ENCODE assay signal across 1 cellular context in genomic region chr2:219443016-219443696, GRCh38.
A peak's percentile ranks its signal among the peaks of the same experiment; 100 is the strongest.
TF ChIP-seq lines count a peak whose summit lies in the region.

No MANE protein-coding gene starts in this region.

TF ChIP-seq in K562, 482 proteins besides CTCF, POLR2A, EP300 and RAD21:
- TF ChIP-seq, protein P1, sequence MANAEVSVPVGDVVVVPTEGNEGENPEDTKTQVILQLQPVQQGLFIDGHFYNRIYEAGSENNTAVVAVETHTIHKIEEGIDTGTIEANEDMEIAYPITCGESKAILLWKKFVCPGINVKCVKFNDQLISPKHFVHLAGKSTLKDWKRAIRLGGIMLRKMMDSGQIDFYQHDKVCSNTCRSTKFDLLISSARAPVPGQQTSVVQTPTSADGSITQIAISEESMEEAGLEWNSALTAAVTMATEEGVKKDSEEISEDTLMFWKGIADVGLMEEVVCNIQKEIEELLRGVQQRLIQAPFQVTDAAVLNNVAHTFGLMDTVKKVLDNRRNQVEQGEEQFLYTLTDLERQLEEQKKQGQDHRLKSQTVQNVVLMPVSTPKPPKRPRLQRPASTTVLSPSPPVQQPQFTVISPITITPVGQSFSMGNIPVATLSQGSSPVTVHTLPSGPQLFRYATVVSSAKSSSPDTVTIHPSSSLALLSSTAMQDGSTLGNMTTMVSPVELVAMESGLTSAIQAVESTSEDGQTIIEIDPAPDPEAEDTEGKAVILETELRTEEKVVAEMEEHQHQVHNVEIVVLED (CRISPR knock-in tag; IDR thresholded peaks at IDR 0.05) = no peak
- TF ChIP-seq ZNF143 (CRISPR knock-in tag; IDR thresholded peaks at IDR 0.05) (no peak), SPI1 (IDR thresholded peaks at IDR 0.05; ENCODE audit: borderline replicate concordance, low read depth, low read length) (no peak), RAD51 (IDR thresholded peaks at IDR 0.05; ENCODE audit: borderline replicate concordance, low read depth) (no peak), PKNOX1 (IDR thresholded peaks at IDR 0.05) (peak; percentile 53; the same call in 1 of the 2 replicates), MAZ (CRISPR knock-in tag; conservative IDR thresholded peaks at IDR 0.05 in 1 of 2, IDR thresholded peaks at IDR 0.05 in 1 of 2) (no peak), HEY1 (CRISPR knock-in tag; IDR thresholded peaks at IDR 0.05; ENCODE audit: borderline replicate concordance) (no peak), FOXK2 (conservative IDR thresholded peaks at IDR 0.05 in 1 of 2, IDR thresholded peaks at IDR 0.05 in 1 of 2; ENCODE audit: low read depth in 2 of 2) (no peak), EGR1 (conservative IDR thresholded peaks at IDR 0.05) (peak; percentile 69), MEF2A (IDR thresholded peaks at IDR 0.05; ENCODE audit: control insufficient read depth, low read depth, low read length) (no peak), DMBX1 (CRISPR knock-in tag; IDR thresholded peaks at IDR 0.05; ENCODE audit: borderline replicate concordance) (no peak), SRSF9 (IDR thresholded peaks at IDR 0.05; ENCODE audit: borderline replicate concordance, low read depth, low read length) (no peak), ZNF696 (CRISPR knock-in tag; conservative IDR thresholded peaks at IDR 0.05) (no peak)
- TF ChIP-seq, protein P2, sequence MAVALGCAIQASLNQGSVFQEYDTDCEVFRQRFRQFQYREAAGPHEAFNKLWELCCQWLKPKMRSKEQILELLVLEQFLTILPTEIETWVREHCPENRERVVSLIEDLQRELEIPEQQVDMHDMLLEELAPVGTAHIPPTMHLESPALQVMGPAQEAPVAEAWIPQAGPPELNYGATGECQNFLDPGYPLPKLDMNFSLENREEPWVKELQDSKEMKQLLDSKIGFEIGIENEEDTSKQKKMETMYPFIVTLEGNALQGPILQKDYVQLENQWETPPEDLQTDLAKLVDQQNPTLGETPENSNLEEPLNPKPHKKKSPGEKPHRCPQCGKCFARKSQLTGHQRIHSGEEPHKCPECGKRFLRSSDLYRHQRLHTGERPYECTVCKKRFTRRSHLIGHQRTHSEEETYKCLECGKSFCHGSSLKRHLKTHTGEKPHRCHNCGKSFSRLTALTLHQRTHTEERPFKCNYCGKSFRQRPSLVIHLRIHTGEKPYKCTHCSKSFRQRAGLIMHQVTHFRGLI (CRISPR knock-in tag; IDR thresholded peaks at IDR 0.05) = no peak
- TF ChIP-seq, protein P3, sequence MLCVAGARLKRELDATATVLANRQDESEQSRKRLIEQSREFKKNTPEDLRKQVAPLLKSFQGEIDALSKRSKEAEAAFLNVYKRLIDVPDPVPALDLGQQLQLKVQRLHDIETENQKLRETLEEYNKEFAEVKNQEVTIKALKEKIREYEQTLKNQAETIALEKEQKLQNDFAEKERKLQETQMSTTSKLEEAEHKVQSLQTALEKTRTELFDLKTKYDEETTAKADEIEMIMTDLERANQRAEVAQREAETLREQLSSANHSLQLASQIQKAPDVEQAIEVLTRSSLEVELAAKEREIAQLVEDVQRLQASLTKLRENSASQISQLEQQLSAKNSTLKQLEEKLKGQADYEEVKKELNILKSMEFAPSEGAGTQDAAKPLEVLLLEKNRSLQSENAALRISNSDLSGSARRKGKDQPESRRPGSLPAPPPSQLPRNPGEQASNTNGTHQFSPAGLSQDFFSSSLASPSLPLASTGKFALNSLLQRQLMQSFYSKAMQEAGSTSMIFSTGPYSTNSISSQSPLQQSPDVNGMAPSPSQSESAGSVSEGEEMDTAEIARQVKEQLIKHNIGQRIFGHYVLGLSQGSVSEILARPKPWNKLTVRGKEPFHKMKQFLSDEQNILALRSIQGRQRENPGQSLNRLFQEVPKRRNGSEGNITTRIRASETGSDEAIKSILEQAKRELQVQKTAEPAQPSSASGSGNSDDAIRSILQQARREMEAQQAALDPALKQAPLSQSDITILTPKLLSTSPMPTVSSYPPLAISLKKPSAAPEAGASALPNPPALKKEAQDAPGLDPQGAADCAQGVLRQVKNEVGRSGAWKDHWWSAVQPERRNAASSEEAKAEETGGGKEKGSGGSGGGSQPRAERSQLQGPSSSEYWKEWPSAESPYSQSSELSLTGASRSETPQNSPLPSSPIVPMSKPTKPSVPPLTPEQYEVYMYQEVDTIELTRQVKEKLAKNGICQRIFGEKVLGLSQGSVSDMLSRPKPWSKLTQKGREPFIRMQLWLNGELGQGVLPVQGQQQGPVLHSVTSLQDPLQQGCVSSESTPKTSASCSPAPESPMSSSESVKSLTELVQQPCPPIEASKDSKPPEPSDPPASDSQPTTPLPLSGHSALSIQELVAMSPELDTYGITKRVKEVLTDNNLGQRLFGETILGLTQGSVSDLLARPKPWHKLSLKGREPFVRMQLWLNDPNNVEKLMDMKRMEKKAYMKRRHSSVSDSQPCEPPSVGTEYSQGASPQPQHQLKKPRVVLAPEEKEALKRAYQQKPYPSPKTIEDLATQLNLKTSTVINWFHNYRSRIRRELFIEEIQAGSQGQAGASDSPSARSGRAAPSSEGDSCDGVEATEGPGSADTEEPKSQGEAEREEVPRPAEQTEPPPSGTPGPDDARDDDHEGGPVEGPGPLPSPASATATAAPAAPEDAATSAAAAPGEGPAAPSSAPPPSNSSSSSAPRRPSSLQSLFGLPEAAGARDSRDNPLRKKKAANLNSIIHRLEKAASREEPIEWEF (CRISPR knock-in tag; IDR thresholded peaks at IDR 0.05) = no peak
- TF ChIP-seq, protein P4, sequence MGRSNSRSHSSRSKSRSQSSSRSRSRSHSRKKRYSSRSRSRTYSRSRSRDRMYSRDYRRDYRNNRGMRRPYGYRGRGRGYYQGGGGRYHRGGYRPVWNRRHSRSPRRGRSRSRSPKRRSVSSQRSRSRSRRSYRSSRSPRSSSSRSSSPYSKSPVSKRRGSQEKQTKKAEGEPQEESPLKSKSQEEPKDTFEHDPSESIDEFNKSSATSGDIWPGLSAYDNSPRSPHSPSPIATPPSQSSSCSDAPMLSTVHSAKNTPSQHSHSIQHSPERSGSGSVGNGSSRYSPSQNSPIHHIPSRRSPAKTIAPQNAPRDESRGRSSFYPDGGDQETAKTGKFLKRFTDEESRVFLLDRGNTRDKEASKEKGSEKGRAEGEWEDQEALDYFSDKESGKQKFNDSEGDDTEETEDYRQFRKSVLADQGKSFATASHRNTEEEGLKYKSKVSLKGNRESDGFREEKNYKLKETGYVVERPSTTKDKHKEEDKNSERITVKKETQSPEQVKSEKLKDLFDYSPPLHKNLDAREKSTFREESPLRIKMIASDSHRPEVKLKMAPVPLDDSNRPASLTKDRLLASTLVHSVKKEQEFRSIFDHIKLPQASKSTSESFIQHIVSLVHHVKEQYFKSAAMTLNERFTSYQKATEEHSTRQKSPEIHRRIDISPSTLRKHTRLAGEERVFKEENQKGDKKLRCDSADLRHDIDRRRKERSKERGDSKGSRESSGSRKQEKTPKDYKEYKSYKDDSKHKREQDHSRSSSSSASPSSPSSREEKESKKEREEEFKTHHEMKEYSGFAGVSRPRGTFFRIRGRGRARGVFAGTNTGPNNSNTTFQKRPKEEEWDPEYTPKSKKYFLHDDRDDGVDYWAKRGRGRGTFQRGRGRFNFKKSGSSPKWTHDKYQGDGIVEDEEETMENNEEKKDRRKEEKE (IDR thresholded peaks at IDR 0.05; ENCODE audit: borderline replicate concordance in 1 of 2, control insufficient read depth in 1 of 2, low read depth in 2 of 2, low read length in 1 of 2) = no peak
TF ChIP-seq in K562: peak in this region for 2.
